Comparison of ENCODE assay signal across 36 cellular contexts in genomic region chr13:99634672-99635071, GRCh38.
"Had no signal": no experiment of that assay in that cellular context is flagged by ENCODE, and none has a peak within 500 bp of the region (broad histone marks: within the 10 kb centered on the region; RNA-seq: fewer than 3 reads in every experiment).

No MANE protein-coding gene starts in this region.

- H3K4me1 ChIP-seq: body of pancreas, breast epithelium had no signal

- ATAC-seq: activated CD8-positive, alpha-beta memory T cell treated with anti-CD3 and anti-CD28 coated beads, Interleukin-2, amount 10 ng/mL, durations not matched to agents 7 days and 5 days; body of pancreas; Right ventricle myocardium inferior; SK-N-SH treated with all-trans-retinoic acid at 6 μM for 48 hours had no signal

- H3K27me3 Mint-ChIP-seq: activated CD4-positive, alpha-beta memory T cell treated with anti-CD3 and anti-CD28 coated beads, Interleukin-2, amount 10 ng/mL, durations not matched to agents 7 days and 5 days; activated naive CD4-positive, alpha-beta T cell treated with anti-CD3 and anti-CD28 coated beads, Interleukin-2, amount 50 U/mL, for 24 hours had no signal

- H3K4me3 Mint-ChIP-seq: activated CD4-positive, alpha-beta memory T cell treated with anti-CD3 and anti-CD28 coated beads, Interleukin-2, amount 10 ng/mL, durations not matched to agents 7 days and 5 days; activated CD8-positive, alpha-beta memory T cell treated with anti-CD3 and anti-CD28 coated beads, Interleukin-2, amount 10 ng/mL, durations not matched to agents 7 days and 5 days; activated naive CD4-positive, alpha-beta T cell treated with anti-CD3 and anti-CD28 coated beads, Interleukin-2, amount 50 U/mL, for 24 hours had no signal

- H3K27me3 ChIP-seq: adrenal gland, body of pancreas, breast epithelium had no signal

- H3K27ac ChIP-seq: adrenal gland, body of pancreas, breast epithelium, PC-9, RWPE1, VCaP had no signal

- H3K9me3 ChIP-seq: adrenal gland, body of pancreas, breast epithelium had no signal

- H3K9me3 Mint-ChIP-seq: activated CD4-positive, alpha-beta memory T cell treated with anti-CD3 and anti-CD28 coated beads, Interleukin-2, amount 10 ng/mL, durations not matched to agents 7 days and 5 days; activated naive CD4-positive, alpha-beta T cell treated with anti-CD3 and anti-CD28 coated beads, Interleukin-2, amount 50 U/mL, for 24 hours had no signal

- H2AFZ ChIP-seq: PC-9 had no signal

- H3K4me2 ChIP-seq: PC-9 had no signal

- H3K36me3 Mint-ChIP-seq: activated CD8-positive, alpha-beta memory T cell treated with anti-CD3 and anti-CD28 coated beads, Interleukin-2, amount 10 ng/mL, durations not matched to agents 7 days and 5 days had no signal

- H3K4me3 ChIP-seq: adrenal gland, body of pancreas, breast epithelium, PC-9 had no signal

- H3K4me1 Mint-ChIP-seq: activated CD4-positive, alpha-beta memory T cell treated with anti-CD3 and anti-CD28 coated beads, Interleukin-2, amount 10 ng/mL, durations not matched to agents 7 days and 5 days; activated CD8-positive, alpha-beta memory T cell treated with anti-CD3 and anti-CD28 coated beads, Interleukin-2, amount 10 ng/mL, durations not matched to agents 7 days and 5 days had no signal

- DNase-seq: activated CD4-positive, alpha-beta memory T cell treated with anti-CD3 and anti-CD28 coated beads, Interleukin-2, amount 10 ng/mL, durations not matched to agents 7 days and 5 days; activated CD4-positive, alpha-beta T cell treated with anti-CD3 and anti-CD28 coated beads for 1 hour; activated CD4-positive, alpha-beta T cell treated with anti-CD3 and anti-CD28 coated beads for 48 hours; activated CD4-positive, CD25-positive, alpha-beta regulatory T cell; activated CD8-positive, alpha-beta memory T cell treated with anti-CD3 and anti-CD28 coated beads for 24 hours; activated CD8-positive, alpha-beta memory T cell treated with anti-CD3 and anti-CD28 coated beads, Interleukin-2, amount 10 ng/mL, durations not matched to agents 7 days and 5 days; activated CD8-positive, alpha-beta memory T cell treated with anti-CD3 and anti-CD28 coated beads, Interleukin-2, amount 50 U/mL, for 48 hours; activated effector memory CD4-positive, alpha-beta T cell treated with anti-CD3 and anti-CD28 coated beads, Interleukin-2, amount 50 U/mL, for 16 hours; activated naive CD4-positive, alpha-beta T cell; activated T-cell treated with anti-CD3 and anti-CD28 coated beads, Interleukin-2, amount 50 U/mL, for 48 hours; adrenal gland; body of pancreas; NCI-H1105; NCI-H1436; NCI-H1694; NCI-H1930; NCI-H2081 treated with DMSO at 0.1 percent for 48 hours; NCI-H2171; NCI-H510A; NCI-H526; NCI-H748 treated with DMSO at 0.1 percent for 48 hours; NK-92 treated with Interleukin-12 subunit alpha and Interleukin-12 subunit beta, amount 100 ng/mL, for 24 hours; PC-9; SIG-M5; SW 1271; T-helper 1 cell; T-helper 2 cell; T-helper 9 cell had no signal

- H3K36me3 ChIP-seq: adrenal gland, breast epithelium had no signal

- H3K27ac Mint-ChIP-seq: activated CD4-positive, alpha-beta memory T cell treated with anti-CD3 and anti-CD28 coated beads, Interleukin-2, amount 10 ng/mL, durations not matched to agents 7 days and 5 days; activated CD8-positive, alpha-beta memory T cell treated with anti-CD3 and anti-CD28 coated beads, Interleukin-2, amount 10 ng/mL, durations not matched to agents 7 days and 5 days; activated naive CD4-positive, alpha-beta T cell treated with anti-CD3 and anti-CD28 coated beads, Interleukin-2, amount 50 U/mL, for 24 hours had no signal

- FAIRE-seq: astrocyte, RCC 7860 had no signal
